In the genomic region with DNA sequence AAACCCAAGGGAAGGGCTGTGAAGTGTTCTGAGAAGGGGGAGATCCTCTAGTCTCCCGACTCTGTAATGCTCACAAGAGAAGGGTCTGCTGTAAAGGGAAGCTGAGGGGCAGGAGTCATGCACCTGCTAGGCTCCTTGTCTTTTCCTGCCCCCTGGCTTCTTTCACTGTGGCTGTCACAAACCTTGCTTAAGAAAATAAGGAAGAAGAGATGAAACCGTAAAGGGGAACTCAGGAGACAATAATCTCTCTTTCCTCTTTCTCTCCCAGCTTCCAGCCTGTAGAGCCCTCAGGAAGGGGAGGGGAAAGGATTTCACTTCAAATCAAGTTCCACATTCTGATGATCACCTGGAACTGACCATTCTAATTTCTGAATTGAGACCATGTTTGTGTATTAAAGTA, we compare ENCODE assay signal across 25 cellular contexts. TPM values are rescaled to one million over a fixed set of nuclear protein-coding genes. Genes with fewer than 3 reads are reported as not detected.
"Had no signal": no experiment of that assay in that cellular context is flagged by ENCODE, and none has a peak within 500 bp of the region (broad histone marks: within the 10 kb centered on the region; RNA-seq: fewer than 3 reads in every experiment).

No MANE protein-coding gene starts in this region.

- ATAC-seq: activated CD4-positive, alpha-beta T cell treated with anti-CD3 and anti-CD28 coated beads for 36 hours; activated T-cell treated with anti-CD3 and anti-CD28 coated beads, Interleukin-2, amount 50 U/mL, for 4 hours; effector memory CD8-positive, alpha-beta T cell; esophagus mucosa; left lung; natural killer cell treated with Interleukin-12 subunit alpha and Interleukin-12 subunit beta and Interleukin-15 and Interleukin-18, amount 100 ng/mL, for 72 hours had no signal

- DNase-seq: activated B cell treated with CpG ODN at 0.5 μM for 24 hours; activated CD4-positive, alpha-beta T cell treated with anti-CD3 and anti-CD28 coated beads for 36 hours; activated CD4-positive, alpha-beta T cell treated with anti-CD3 and anti-CD28 coated beads, Interleukin-2, amount 50 U/mL, for 4 hours; activated CD8-positive, alpha-beta memory T cell treated with anti-CD3 and anti-CD28 coated beads, Interleukin-2, amount 50 U/mL, for 48 hours; activated effector memory CD4-positive, alpha-beta T cell treated with Interleukin-2 at 50 U/mL for 16 hours; activated naive CD4-positive, alpha-beta T cell treated with anti-CD3 and anti-CD28 coated beads for 36 hours; activated naive CD8-positive, alpha-beta T cell treated with anti-CD3 and anti-CD28 coated beads, Interleukin-2, amount 10 ng/mL, durations not matched to agents 7 days and 5 days; activated T-cell treated with anti-CD3 and anti-CD28 coated beads, Interleukin-2, amount 50 U/mL, for 4 hours; amniotic stem cell; colonic mucosa; dorsolateral prefrontal cortex; effector memory CD8-positive, alpha-beta T cell; glutamatergic neuron; hippocampal formation; kidney glomerular epithelial cell; left lung; stimulated activated CD4-positive, alpha-beta T cell treated with anti-CD3 and anti-CD28 coated beads, Interleukin-12 subunit alpha, Interleukin-12 subunit beta, amount 100 ng/mL, for 4 hours; substantia nigra; thyroid gland had no signal

- H3K4me3 ChIP-seq: colonic mucosa, dorsolateral prefrontal cortex, left lung, lung, prostate gland, thyroid gland had no signal

- H3K36me3 ChIP-seq: colonic mucosa, left lung, prostate gland, thyroid gland had no signal

- H3K27me3 ChIP-seq: colonic mucosa, dorsolateral prefrontal cortex, left lung, thyroid gland had no signal

- H3K4me1 ChIP-seq: colonic mucosa, prostate gland, thyroid gland had no signal

- H3K9me3 ChIP-seq: colonic mucosa, prostate gland, thyroid gland had no signal

- H3K27ac ChIP-seq: colonic mucosa, left lung, prostate gland, thyroid gland had no signal

RNA-seq across cellular contexts. Expression of gene SLC13A3, which starts 26.3 kb away (rescaled TPM):
- total RNA-seq: activated CD8-positive, alpha-beta memory T cell treated with anti-CD3 and anti-CD28 coated beads for 36 hours; activated naive CD4-positive, alpha-beta T cell treated with anti-CD3 and anti-CD28 coated beads for 36 hours; T-helper 2 cell treated with Interferon-gamma antibody and Interleukin-4, amounts not matched to agents 100 ng/mL and 5 ng/mL, for 36 hours had no signal
